In genomic region chr1:212284332-212284743, GRCh38 we compare ENCODE assay signal across 8 cellular contexts. TPM values are rescaled to one million over a fixed set of nuclear protein-coding genes. Genes with fewer than 3 reads are reported as not detected.
DNase-seq lines count a peak whose midpoint lies in the region; ATAC-seq, FAIRE-seq and TF ChIP-seq lines count a peak whose summit lies in the region.

No MANE protein-coding gene starts in this region.

- no peaks in the 10 kb centered on the region for H3K36me3 ChIP-seq in mucosa of stomach (ENCODE audit: control insufficient read depth, insufficient read depth, low read length)

- TF ChIP-seq RAD21 in A549 (conservative IDR thresholded peaks at IDR 0.05 in 1 of 2, IDR thresholded peaks at IDR 0.05 in 1 of 2), result no peak
- no peak for TF ChIP-seq RAD21 in Ishikawa (IDR thresholded peaks at IDR 0.05; ENCODE audit: low read depth)

- FAIRE-seq in A549 (lab: Jason Lieb, UNC) (no peak), GM12892 (lab: Jason Lieb, UNC) (no peak)

- POLR2A ChIA-PET in A549 (lab: Yijun Ruan, JAX), result interaction anchor here (0.6 to 0.7 kb wide), 2 partner anchors 49 to 249 kb away, joined by 5 to 9 read pairs; partner anchors contain the start of genes DTL and INTS7

- WGBS in A549 (ENCODE audit: missing lambda C conversion rate), result 6% methylated on average over 14 of the region's 14 CpGs

- H3K4me3 Mint-ChIP-seq in central memory CD8-positive, alpha-beta T cell, result peak overlapping the region; percentile 97

- peak overlapping the region; percentile 68 to 86 for H3K27ac ChIP-seq in A549

- peak overlapping the region; percentile 76 for H3K4me2 ChIP-seq in A549

- H3K9ac ChIP-seq in mucosa of stomach (ENCODE audit: low read length), result peak overlapping the region; percentile 89

- TF ChIP-seq CTCF in A549 (IDR thresholded peaks at IDR 0.05), result no peak

- H3K4me3 ChIP-seq in A549, result peak overlapping the region; percentile 57
- peak overlapping the region; percentile 92 for H3K4me3 ChIP-seq in mucosa of stomach (ENCODE audit: low read length)

- H3K4me1 ChIP-seq in A549 (peaks cover 25% of the 10 kb centered on the region), mucosa of stomach (ENCODE audit: control insufficient read depth, insufficient read depth, low read length) (no peaks in the 10 kb centered on the region)

- CTCF ChIA-PET in A549 (lab: Yijun Ruan, JAX), result interaction anchor here (0.6 to 1.6 kb wide), 8 partner anchors 29 to 249 kb away, joined by 3 to 5 read pairs (median 3); partner anchors contain the start of genes DTL and INTS7

- peaks cover 32% of the 10 kb centered on the region for H3K4me1 Mint-ChIP-seq in central memory CD8-positive, alpha-beta T cell

- H3K9me3 Mint-ChIP-seq in central memory CD8-positive, alpha-beta T cell, result no peaks in the 10 kb centered on the region

- DNase-seq in A549 (ENCODE audit: low read depth in 1 of 2, low spot score in 1 of 2) (no peak), GM12892 (ENCODE audit: insufficient read length) (no peak)
- DNase-seq in central memory CD8-positive, alpha-beta T cell (ENCODE audit: low spot score in 2 of 2), result no peak
- no peak for DNase-seq in activated CD8-positive, alpha-beta memory T cell treated with anti-CD3 and anti-CD28 coated beads, Interleukin-2, amount 50 U/mL, for 4 hours

- no peaks in the 10 kb centered on the region for H3K27me3 ChIP-seq in mucosa of stomach (ENCODE audit: control insufficient read depth, insufficient read depth, low read length)

- peak overlapping the region; percentile 98 for H3K27ac Mint-ChIP-seq in central memory CD8-positive, alpha-beta T cell (ENCODE audit: low read depth)

- peaks cover 2% of the 10 kb centered on the region; the same call in 1 of the 3 replicates for H3K9me3 ChIP-seq in A549
- H3K9me3 ChIP-seq in mucosa of stomach (ENCODE audit: control insufficient read depth, low read length), result no peaks in the 10 kb centered on the region

- H3K27me3 Mint-ChIP-seq in central memory CD8-positive, alpha-beta T cell, result no peaks in the 10 kb centered on the region

- no peak for ATAC-seq in A549
- no peak for ATAC-seq in central memory CD8-positive, alpha-beta T cell (replicated peaks; ENCODE audit: extremely low read depth, poor library complexity, severe bottlenecking)
- no peak for ATAC-seq in GM21825 (IDR thresholded peaks at IDR 0.05; ENCODE audit: unreplicated experiment)
- ATAC-seq in HG02759 (IDR thresholded peaks at IDR 0.05; ENCODE audit: unreplicated experiment), result no peak

- TF ChIP-seq POLR2A in A549 (IDR thresholded peaks at IDR 0.05; ENCODE audit: low read length) (no peak), GM12892 (IDR thresholded peaks at IDR 0.05; ENCODE audit: low read depth, low read length) (no peak)

- peaks cover 21% of the 10 kb centered on the region for H3K36me3 Mint-ChIP-seq in central memory CD8-positive, alpha-beta T cell (ENCODE audit: insufficient read depth)

- TF ChIP-seq EP300 in A549 (IDR thresholded peaks at IDR 0.05) (no peak), Ishikawa (IDR thresholded peaks at IDR 0.05; ENCODE audit: borderline replicate concordance) (no peak)

TF ChIP-seq in A549, 52 proteins besides CTCF, POLR2A, EP300 and RAD21:
- TF ChIP-seq FOSL2 (IDR thresholded peaks at IDR 0.05) (no peak), FOSL2 (CRISPR knock-in tag; IDR thresholded peaks at IDR 0.05) (no peak), RNF2 (IDR thresholded peaks at IDR 0.05; ENCODE audit: borderline replicate concordance, low read depth) (no peak), TFCP2L1 (CRISPR knock-in tag; IDR thresholded peaks at IDR 0.05) (0 out of 2 replicates have a peak, but pooled peaks have one; percentile 25)
TF ChIP-seq in A549: peak in this region for 1.

TF ChIP-seq in Ishikawa, 13 proteins besides CTCF, POLR2A, EP300 and RAD21:
- TF ChIP-seq YY1 (IDR thresholded peaks at IDR 0.05; ENCODE audit: low read depth) (no peak), NFIC (IDR thresholded peaks at IDR 0.05) (peak; percentile 39; the same call in 1 of the 2 replicates), CEBPB (IDR thresholded peaks at IDR 0.05) (no peak)

RNA-seq across cellular contexts. Expression of gene PPP2R5A, which starts 0.9 kb away (rescaled TPM):
- polyA plus RNA-seq in A549 (2011; rRNA removed), result 33.6 and 37.6 TPM in 2 replicates
- 9.7 and 12.0 TPM in 2 replicates for polyA plus RNA-seq in A549 (2012; cell fraction: cytosol; rRNA removed)
- polyA plus RNA-seq in A549 (2012; cell fraction: nucleus; rRNA removed), result 6.1 and 6.4 TPM in 2 replicates
- 14.8 to 15.1 TPM (median 14.9 TPM) in 3 replicates for polyA plus RNA-seq in A549 (2017; fragmentation: RNase III; extraction: RNeasy Plus Mini Kit Qiagen cat#74134 plus additional on column Dnase treatment)
- polyA minus RNA-seq in A549 (2011; rRNA and poly(A)+ RNA removed), result 6.8 and 7.9 TPM in 2 replicates
- 26.3 TPM for polyA plus RNA-seq in GM12892 (2012; ENCODE audit: missing spikeins)
